ENCODE assay signal across 10 cellular contexts in genomic region chr2:28622101-28622499, GRCh38.
DNase-seq lines count a peak whose midpoint lies in the region; ATAC-seq and TF ChIP-seq lines count a peak whose summit lies in the region.
"Had no signal": no experiment of that assay in that cellular context is flagged by ENCODE, and none has a peak within 500 bp of the region (broad histone marks: within the 10 kb centered on the region; RNA-seq: fewer than 3 reads in every experiment).

No MANE protein-coding gene starts in this region.

- peak overlapping the region; percentile 85 for H3K27ac ChIP-seq in colonic mucosa

- H3K36me3 Mint-ChIP-seq in activated naive CD4-positive, alpha-beta T cell treated with anti-CD3 and anti-CD28 coated beads, Interleukin-2, amount 10 ng/mL, durations not matched to agents 7 days and 5 days, result peaks cover 5% of the 10 kb centered on the region
- H3K36me3 Mint-ChIP-seq in naive B cell (no peaks in the 10 kb centered on the region), type B pancreatic cell (no peaks in the 10 kb centered on the region)
- H3K36me3 Mint-ChIP-seq: WTC11 had no signal

- TF ChIP-seq POLR2A in lower leg skin (IDR thresholded peaks at IDR 0.05), result no peak

- peak overlapping the region; percentile 94 for H3K27ac Mint-ChIP-seq in activated naive CD4-positive, alpha-beta T cell treated with anti-CD3 and anti-CD28 coated beads, Interleukin-2, amount 10 ng/mL, durations not matched to agents 7 days and 5 days
- H3K27ac Mint-ChIP-seq in naive B cell (peak overlapping the region; percentile 88 to 98 (median 94)), type B pancreatic cell (peak overlapping the region; percentile 88)
- H3K27ac Mint-ChIP-seq: WTC11 had no signal

- 59 to 62% methylated on average over 2 of the region's 2 CpGs for WGBS in lower leg skin, 2 donors

- H3K9me3 ChIP-seq in colonic mucosa, result no peaks in the 10 kb centered on the region

- no peak for ATAC-seq in naive B cell (ENCODE audit: low read depth in 2 of 2)
- ATAC-seq in GM18520 (IDR thresholded peaks at IDR 0.05; ENCODE audit: unreplicated experiment), result no peak

- peaks cover 8% of the 10 kb centered on the region for H3K9me3 Mint-ChIP-seq in activated naive CD4-positive, alpha-beta T cell treated with anti-CD3 and anti-CD28 coated beads, Interleukin-2, amount 10 ng/mL, durations not matched to agents 7 days and 5 days
- H3K9me3 Mint-ChIP-seq in naive B cell (no peaks in the 10 kb centered on the region), type B pancreatic cell (no peaks in the 10 kb centered on the region)
- H3K9me3 Mint-ChIP-seq: WTC11 had no signal

- peak overlapping the region; percentile 37 for H3K4me3 Mint-ChIP-seq in activated naive CD4-positive, alpha-beta T cell treated with anti-CD3 and anti-CD28 coated beads, Interleukin-2, amount 10 ng/mL, durations not matched to agents 7 days and 5 days
- peak overlapping the region; percentile 1 to 87 (median 80) for H3K4me3 Mint-ChIP-seq in naive B cell
- H3K4me3 Mint-ChIP-seq in type B pancreatic cell, result peak overlapping the region; percentile 52
- H3K4me3 Mint-ChIP-seq: WTC11 had no signal

- peaks cover 26% of the 10 kb centered on the region for H3K4me1 ChIP-seq in colonic mucosa

- H3K4me3 ChIP-seq in colonic mucosa, result no peak overlapping the region
- H3K4me3 ChIP-seq in lower leg skin (ENCODE audit: low read depth, poor library complexity, severe bottlenecking), result no peak overlapping the region

- no peaks in the 10 kb centered on the region for H3K27me3 Mint-ChIP-seq in activated naive CD4-positive, alpha-beta T cell treated with anti-CD3 and anti-CD28 coated beads, Interleukin-2, amount 10 ng/mL, durations not matched to agents 7 days and 5 days
- H3K27me3 Mint-ChIP-seq in naive B cell (no peaks in the 10 kb centered on the region), type B pancreatic cell (no peaks in the 10 kb centered on the region)

- no peaks in the 10 kb centered on the region for H3K27me3 ChIP-seq in colonic mucosa

- peaks cover 98% of the 10 kb centered on the region for H3K4me1 Mint-ChIP-seq in activated naive CD4-positive, alpha-beta T cell treated with anti-CD3 and anti-CD28 coated beads, Interleukin-2, amount 10 ng/mL, durations not matched to agents 7 days and 5 days
- H3K4me1 Mint-ChIP-seq in naive B cell (peaks cover 34 to 60% (median 45%) of the 10 kb centered on the region in 3 donors), type B pancreatic cell (ENCODE audit: unreplicated experiment) (peaks cover 39% of the 10 kb centered on the region)

- CTCF ChIA-PET in activated naive CD4-positive, alpha-beta T cell treated with anti-CD3 and anti-CD28 coated beads, Interleukin-2, amount 10 ng/mL, durations not matched to agents 7 days and 5 days (lab: Charles Lee), result interaction anchor here (0.7 to 4.0 kb wide), 2 partner anchors 16 to 28 kb away, joined by 3 to 29 read pairs; no protein-coding TSS in a partner anchor

- DNase-seq in activated naive CD4-positive, alpha-beta T cell treated with anti-CD3 and anti-CD28 coated beads, Interleukin-2, amount 10 ng/mL, durations not matched to agents 7 days and 5 days, result no peak
- DNase-seq in activated naive CD4-positive, alpha-beta T cell (lab: John Stamatoyannopoulos, UW), result no peak
- DNase-seq in colonic mucosa (no peak), naive B cell (no peak), type B pancreatic cell (ENCODE audit: extremely low spot score, unreplicated experiment) (no peak), lower leg skin (ENCODE audit: low spot score in 2 of 2) (no peak), hepatic stellate cell (ENCODE audit: low spot score) (no peak)
- DNase-seq: NCI-H2171 had no signal

- peak overlapping the region in 1 of 2 donors; percentile 66 for H3K9ac ChIP-seq in colonic mucosa (ENCODE audit: low read depth in 2 of 2, low read length in 2 of 2)

- TF ChIP-seq CTCF in colonic mucosa (IDR thresholded peaks at IDR 0.05) (no peak), type B pancreatic cell (conservative IDR thresholded peaks at IDR 0.05) (no peak), lower leg skin (IDR thresholded peaks at IDR 0.05) (no peak)

- no peaks in the 10 kb centered on the region for H3K36me3 ChIP-seq in colonic mucosa

- intact Hi-C loops in colonic mucosa (cut with DNase I) (loop anchor here (5.0 kb wide), 1 partner anchor 130 kb away; the partner anchor contains the start of gene PPP1CB), lower leg skin (cut with DNase I; ENCODE audit: low total_unique reads) (no loop called here)
